In genomic region chr12:124720019-124720686, GRCh38 we compare ENCODE assay signal across 8 cellular contexts.
A peak's percentile ranks its signal among the peaks of the same experiment; 100 is the strongest.
DNase-seq lines count a peak whose midpoint lies in the region; ATAC-seq and TF ChIP-seq lines count a peak whose summit lies in the region.

No MANE protein-coding gene starts in this region.

- POLR2A ChIA-PET in naive thymus-derived CD4-positive, alpha-beta T cell (lab: Charles Lee): interaction anchor here (0.6 kb wide), 1 partner anchor 255 kb away, joined by 3 read pairs; no protein-coding TSS in a partner anchor

- H3K36me3 Mint-ChIP-seq in naive thymus-derived CD4-positive, alpha-beta T cell: no peaks in the 10 kb centered on the region
- H3K36me3 Mint-ChIP-seq in activated naive CD4-positive, alpha-beta T cell treated with anti-CD3 and anti-CD28 coated beads, Interleukin-2, amount 10 ng/mL, durations not matched to agents 7 days and 5 days: no peaks in the 10 kb centered on the region

- H3K27ac Mint-ChIP-seq in naive thymus-derived CD4-positive, alpha-beta T cell: peak overlapping the region in 1 of 9 donors; percentile 3
- no peak overlapping the region for H3K27ac Mint-ChIP-seq in activated naive CD4-positive, alpha-beta T cell treated with anti-CD3 and anti-CD28 coated beads, Interleukin-2, amount 10 ng/mL, durations not matched to agents 7 days and 5 days

- H3K4me3 ChIP-seq in BE2C (ENCODE audit: low read depth, low read length): peak overlapping the region; percentile 2; the same call in 1 of the 2 replicates
- H3K4me3 ChIP-seq in mammary epithelial cell (replicated peaks in 1 of 3; ENCODE audit: insufficient read depth in 1 of 3, low read depth in 2 of 3, low read length in 3 of 3): no peak overlapping the region
- H3K4me3 ChIP-seq in naive thymus-derived CD4-positive, alpha-beta T cell (ENCODE audit: low read length): no peak overlapping the region

- no TSS peak for BruUV-seq in mammary epithelial cell (replicated peaks; lab: Mats Ljungman, UMichigan)

- DNase-seq in BE2C (peak; percentile 41), NCI-H2029 treated with DMSO at 0.1 percent for 48 hours (lab: John Stamatoyannopoulos, UW) (peak; percentile 88), mammary epithelial cell (peak; percentile 77), DMS79 treated with DMSO at 0.1 percent for 48 hours (lab: John Stamatoyannopoulos, UW) (no peak), SKM-1 (lab: John Stamatoyannopoulos, UW; ENCODE audit: unreplicated experiment) (no peak)
- no peak for DNase-seq in naive thymus-derived CD4-positive, alpha-beta T cell
- DNase-seq in activated naive CD4-positive, alpha-beta T cell treated with anti-CD3 and anti-CD28 coated beads, Interleukin-2, amount 10 ng/mL, durations not matched to agents 7 days and 5 days: no peak

- no peak overlapping the region for H3K9ac ChIP-seq in mammary epithelial cell (ENCODE audit: insufficient read depth, low read length)

- in situ Hi-C loops in mammary epithelial cell (cut with MboI; ENCODE audit: low sequenced_read_pairs in 2 of 2): no loop called here

- peak overlapping the region; percentile 29 for H2AFZ ChIP-seq in mammary epithelial cell (ENCODE audit: low read depth, low read length)

- H3K27ac ChIP-seq in mammary epithelial cell (ENCODE audit: insufficient read depth, low read depth, low read length): no peak overlapping the region
- H3K27ac ChIP-seq in naive thymus-derived CD4-positive, alpha-beta T cell (ENCODE audit: low read depth, low read length): no peak overlapping the region

- peak; percentile 45 for ATAC-seq in naive thymus-derived CD4-positive, alpha-beta T cell
- ATAC-seq in GM18517 (IDR thresholded peaks at IDR 0.05; ENCODE audit: unreplicated experiment): no peak

- CTCF ChIA-PET in mammary epithelial cell (lab: Charles Lee; ENCODE audit: low non-redundant PET): no interaction called here
- CTCF ChIA-PET in naive thymus-derived CD4-positive, alpha-beta T cell (lab: Charles Lee): no interaction called here
- CTCF ChIA-PET in activated naive CD4-positive, alpha-beta T cell treated with anti-CD3 and anti-CD28 coated beads, Interleukin-2, amount 10 ng/mL, durations not matched to agents 7 days and 5 days (lab: Charles Lee): interaction anchor here (1.1 kb wide), 1 partner anchor 17 kb away, joined by 3 read pairs; no protein-coding TSS in a partner anchor

- H3K27me3 Mint-ChIP-seq in naive thymus-derived CD4-positive, alpha-beta T cell: peaks cover 0 to 16% (median 0%) of the 10 kb centered on the region in 5 donors
- peaks cover 47% of the 10 kb centered on the region for H3K27me3 Mint-ChIP-seq in activated naive CD4-positive, alpha-beta T cell treated with anti-CD3 and anti-CD28 coated beads, Interleukin-2, amount 10 ng/mL, durations not matched to agents 7 days and 5 days

- H3K79me2 ChIP-seq in mammary epithelial cell (ENCODE audit: insufficient read depth, low read length): no peaks in the 10 kb centered on the region

- intact Hi-C loops in mammary epithelial cell (cut with micrococcal nuclease): no loop called here
- intact Hi-C loops in naive thymus-derived CD4-positive, alpha-beta T cell (cut with micrococcal nuclease): no loop called here

- H3K4me1 ChIP-seq in BE2C: peaks cover 23% of the 10 kb centered on the region
- peaks cover 9% of the 10 kb centered on the region for H3K4me1 ChIP-seq in mammary epithelial cell (ENCODE audit: insufficient read depth, low read length)
- H3K4me1 ChIP-seq in naive thymus-derived CD4-positive, alpha-beta T cell (ENCODE audit: control insufficient read depth in 2 of 2, insufficient read depth in 2 of 2, low read length in 2 of 2): no peaks in the 10 kb centered on the region

- no peaks in the 10 kb centered on the region for H4K20me1 ChIP-seq in mammary epithelial cell (ENCODE audit: insufficient read depth, low read length)

- dilution Hi-C loops in mammary epithelial cell (cut with HindIII; ENCODE audit: low sequenced_read_pairs): no loop called here

- no peak overlapping the region for H3K4me3 Mint-ChIP-seq in naive thymus-derived CD4-positive, alpha-beta T cell
- no peak overlapping the region for H3K4me3 Mint-ChIP-seq in activated naive CD4-positive, alpha-beta T cell treated with anti-CD3 and anti-CD28 coated beads, Interleukin-2, amount 10 ng/mL, durations not matched to agents 7 days and 5 days

- 40% methylated on average over 10 of the region's 13 CpGs for WGBS in mammary epithelial cell (ENCODE audit: low coverage, missing lambda C conversion rate)

- H3K36me3 ChIP-seq in BE2C (no peaks in the 10 kb centered on the region), mammary epithelial cell (ENCODE audit: insufficient read depth, low read length) (no peaks in the 10 kb centered on the region)
- no peaks in the 10 kb centered on the region for H3K36me3 ChIP-seq in naive thymus-derived CD4-positive, alpha-beta T cell (ENCODE audit: control insufficient read depth in 2 of 3, insufficient read depth in 3 of 3, low read length in 3 of 3)

- H3K4me1 Mint-ChIP-seq in naive thymus-derived CD4-positive, alpha-beta T cell: peaks cover 0 to 19% (median 0%) of the 10 kb centered on the region in 7 donors
- H3K4me1 Mint-ChIP-seq in activated naive CD4-positive, alpha-beta T cell treated with anti-CD3 and anti-CD28 coated beads, Interleukin-2, amount 10 ng/mL, durations not matched to agents 7 days and 5 days: no peaks in the 10 kb centered on the region

- H3K9me3 Mint-ChIP-seq in naive thymus-derived CD4-positive, alpha-beta T cell: peaks cover 0 to 2% (median 0%) of the 10 kb centered on the region in 11 donors
- no peaks in the 10 kb centered on the region for H3K9me3 Mint-ChIP-seq in activated naive CD4-positive, alpha-beta T cell treated with anti-CD3 and anti-CD28 coated beads, Interleukin-2, amount 10 ng/mL, durations not matched to agents 7 days and 5 days

- H3K4me2 ChIP-seq in mammary epithelial cell (ENCODE audit: insufficient read depth, low read depth, low read length): peak overlapping the region; percentile 22

- H3K9me3 ChIP-seq in BE2C: no peaks in the 10 kb centered on the region; the same call in 1 of the 2 replicates
- H3K9me3 ChIP-seq in mammary epithelial cell (replicated peaks; ENCODE audit: insufficient read depth, low read length): no peaks in the 10 kb centered on the region
- H3K9me3 ChIP-seq in naive thymus-derived CD4-positive, alpha-beta T cell (ENCODE audit: control insufficient read depth in 2 of 3, low read length in 3 of 3): no peaks in the 10 kb centered on the region

- no peaks in the 10 kb centered on the region for H3K27me3 ChIP-seq in BE2C
- no peaks in the 10 kb centered on the region for H3K27me3 ChIP-seq in mammary epithelial cell (ENCODE audit: insufficient read depth, low read length)
- H3K27me3 ChIP-seq in naive thymus-derived CD4-positive, alpha-beta T cell (ENCODE audit: control insufficient read depth in 2 of 2, insufficient read depth in 2 of 2, low read length in 2 of 2): no peaks in the 10 kb centered on the region

- TF ChIP-seq CTCF in BE2C (IDR thresholded peaks at IDR 0.05; ENCODE audit: low read depth, low read length): peak; percentile 55
- TF ChIP-seq CTCF in mammary epithelial cell (conservative IDR thresholded peaks at IDR 0.05 in 1 of 2, IDR thresholded peaks at IDR 0.05 in 1 of 2; ENCODE audit: extremely low read depth in 1 of 2, insufficient read depth in 1 of 2, low read depth in 1 of 2, low read length in 2 of 2): peak; percentile 40 to 60

Comparison
In these comparisons a context has a peak if more than half of its experiments do, and no peak if none do; other contexts are left out.
1. DNase-seq: peak in BE2C (single experiment), NCI-H2029 treated with DMSO at 0.1 percent for 48 hours (single experiment) and mammary epithelial cell (single experiment); none in naive thymus-derived CD4-positive, alpha-beta T cell (0 of 9), activated naive CD4-positive, alpha-beta T cell treated with anti-CD3 and anti-CD28 coated beads, Interleukin-2, amount 10 ng/mL, durations not matched to agents 7 days and 5 days (single experiment), DMS79 treated with DMSO at 0.1 percent for 48 hours (single experiment) and SKM-1 (single experiment).